ENCODE assay signal across 20 cellular contexts in genomic region chr17:1504866-1505265, GRCh38.
"Had no signal": no experiment of that assay in that cellular context is flagged by ENCODE, and none has a peak within 500 bp of the region (broad histone marks: within the 10 kb centered on the region; RNA-seq: fewer than 3 reads in every experiment).

No MANE protein-coding gene starts in this region.

- DNase-seq: central memory CD4-positive, alpha-beta T cell; effector memory CD4-positive, alpha-beta T cell; heart right ventricle; hypothalamus; kidney glomerular epithelial cell; mesenchymal stem cell; midbrain; psoas muscle; retina; spleen; stimulated activated CD4-positive, alpha-beta T cell treated with anti-CD3 and anti-CD28 coated beads, Interleukin-15, amount 100 ng/mL, for 24 hours; stimulated activated CD4-positive, alpha-beta T cell treated with anti-CD3 and anti-CD28 coated beads, Interleukin-1b, Interleukin-23, amount 100 ng/mL, for 48 hours; stimulated activated CD4-positive, alpha-beta T cell treated with anti-CD3 and anti-CD28 coated beads, Interleukin-4, amount 100 ng/mL, for 24 hours; stimulated activated naive CD4-positive, alpha-beta T cell; stomach; tibial artery had no signal

- H3K4me3 ChIP-seq: heart right ventricle, lung, psoas muscle, spleen, stomach, suprapubic skin, tibial artery had no signal

- H3K27me3 ChIP-seq: heart right ventricle, spleen, stomach, suprapubic skin, tibial artery had no signal

- H3K9me3 ChIP-seq: heart right ventricle, psoas muscle, spleen, stomach, suprapubic skin, tibial artery had no signal

- H3K4me1 ChIP-seq: psoas muscle, tibial artery had no signal

- H3K27ac ChIP-seq: psoas muscle, spleen, stomach, suprapubic skin, tibial artery had no signal

- ATAC-seq: esophagus mucosa, psoas muscle, sciatic nerve had no signal
